9 cellular contexts compared by ENCODE assay signal in the genomic region with DNA sequence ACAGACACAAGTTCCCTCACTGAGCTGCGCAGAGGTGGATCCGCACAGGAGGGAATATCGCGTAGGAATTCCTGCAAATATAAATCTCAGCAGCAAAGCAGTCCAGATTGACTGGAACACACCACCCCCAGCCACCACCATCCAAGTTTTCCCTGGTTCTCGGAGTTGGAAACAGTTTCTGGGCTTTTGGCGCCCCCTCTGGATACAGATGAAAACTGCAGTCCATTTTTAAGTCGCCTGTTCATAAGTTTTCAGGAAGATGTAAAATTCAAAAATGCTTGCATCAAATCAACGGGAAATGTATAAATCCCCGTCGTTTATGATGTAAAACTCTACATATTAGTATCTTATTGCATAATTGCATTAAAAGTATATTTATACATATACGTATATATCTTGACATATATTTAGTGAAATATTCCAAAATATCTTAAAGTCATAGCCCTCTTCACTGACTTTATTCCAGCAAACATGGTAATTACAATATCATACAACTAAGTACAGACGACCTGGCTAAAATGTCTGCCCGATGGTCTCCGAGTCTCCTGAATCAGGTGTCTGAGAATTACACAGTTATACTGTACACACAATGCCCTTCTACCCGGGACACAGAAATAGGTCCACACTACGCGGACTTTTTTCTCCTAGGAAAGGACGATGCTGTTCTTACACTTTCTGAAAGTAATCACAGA. TPM values are rescaled to one million over a fixed set of nuclear protein-coding genes. Genes with fewer than 3 reads are reported as not detected.
A peak's percentile ranks its signal among the peaks of the same experiment; 100 is the strongest.
DNase-seq lines count a peak whose midpoint lies in the region; ATAC-seq and TF ChIP-seq lines count a peak whose summit lies in the region.
"Had no signal": no experiment of that assay in that cellular context is flagged by ENCODE, and none has a peak within 500 bp of the region (broad histone marks: within the 10 kb centered on the region; RNA-seq: fewer than 3 reads in every experiment).

No MANE protein-coding gene starts in this region.

- H3K4me1 ChIP-seq in HUES64 (ENCODE audit: insufficient read depth, low read length) (peaks cover 21% of the 10 kb centered on the region), liver (ENCODE audit: control insufficient read depth in 4 of 4, insufficient read depth in 4 of 4, low read length in 3 of 4) (peaks cover 15 to 55% (median 34%) of the 10 kb centered on the region in 4 donors), upper lobe of left lung (peaks cover 15 to 66% (median 28%) of the 10 kb centered on the region in 4 donors)

- ATAC-seq in upper lobe of left lung (ENCODE audit: low FRiP score in 2 of 2) (peak; percentile 38 to 50), HG02884 (IDR thresholded peaks at IDR 0.05; ENCODE audit: unreplicated experiment) (no peak)

- H3K27ac ChIP-seq in HUES64 (ENCODE audit: low read depth, low read length): no peak overlapping the region
- no peak overlapping the region for H3K27ac ChIP-seq in liver (ENCODE audit: low read depth in 1 of 2, low read length in 2 of 2)
- H3K27ac ChIP-seq in upper lobe of left lung: no peak overlapping the region

- WGBS in HUES64: 10% methylated on average over 14 of the region's 18 CpGs
- 6% methylated on average over 18 of the region's 18 CpGs for WGBS in liver
- WGBS in upper lobe of left lung, 2 donors: 13 to 15% methylated on average over 18 of the region's 18 CpGs

- TF ChIP-seq RAD21 in liver (IDR thresholded peaks at IDR 0.05): peak; percentile 92 to 96

- TF ChIP-seq POLR2A in upper lobe of left lung (IDR thresholded peaks at IDR 0.05): no peak

- H3K4me3 ChIP-seq in HUES64 (ENCODE audit: low read length) (peak overlapping the region; percentile 56), liver (ENCODE audit: low read depth in 1 of 3, low read length in 3 of 3) (peak overlapping the region in 2 of 3 donors; percentile 49 to 53), upper lobe of left lung (peak overlapping the region in 3 of 4 donors; percentile 21 to 35 (median 33))

- TF ChIP-seq CTCF in liver (IDR thresholded peaks at IDR 0.05; ENCODE audit: low read depth, low read length, missing input control) (peak; percentile 90), upper lobe of left lung (IDR thresholded peaks at IDR 0.05) (peak; percentile 20 to 74 (median 66))

- no peak for TF ChIP-seq EP300 in upper lobe of left lung (IDR thresholded peaks at IDR 0.05)

- no peaks in the 10 kb centered on the region for H3K36me3 ChIP-seq in HUES64 (ENCODE audit: insufficient read depth, low read length)
- H3K36me3 ChIP-seq in liver (ENCODE audit: control insufficient read depth in 4 of 4, insufficient read depth in 3 of 4, low read depth in 1 of 4, low read length in 3 of 4): no peaks in the 10 kb centered on the region
- no peaks in the 10 kb centered on the region for H3K36me3 ChIP-seq in upper lobe of left lung

- DNase-seq in NCI-H2029 treated with DMSO at 0.1 percent for 48 hours (lab: John Stamatoyannopoulos, UW) (peak; percentile 18), NCI-H2029 (lab: John Stamatoyannopoulos, UW) (no peak), RPMI8226 (peak; percentile 54), dermis microvascular lymphatic vessel endothelial cell (ENCODE audit: low read depth in 2 of 2) (peak; percentile 22 to 47), upper lobe of left lung (peak in 1 of 2 donors; percentile 62)

- H3K27me3 ChIP-seq in HUES64 (ENCODE audit: insufficient read depth, low read length) (peaks cover 91% of the 10 kb centered on the region), liver (ENCODE audit: control insufficient read depth in 4 of 4, insufficient read depth in 4 of 4, low read length in 3 of 4) (peaks cover 0 to 23% (median 8%) of the 10 kb centered on the region in 4 donors), upper lobe of left lung (peaks cover 0 to 60% (median 29%) of the 10 kb centered on the region in 4 donors)

- H3K9me3 ChIP-seq in HUES64 (ENCODE audit: insufficient read depth, low read depth, low read length) (no peaks in the 10 kb centered on the region), liver (ENCODE audit: control insufficient read depth in 4 of 4, low read length in 3 of 4) (no peaks in the 10 kb centered on the region), upper lobe of left lung (no peaks in the 10 kb centered on the region)

- H3K9ac ChIP-seq in HUES64 (ENCODE audit: low read depth, low read length) (no peak overlapping the region), liver (ENCODE audit: low read depth in 1 of 2, low read length in 2 of 2) (peak overlapping the region in 1 of 2 donors; percentile 11)

TF ChIP-seq in liver, 16 proteins besides CTCF, POLR2A, EP300 and RAD21:
- peak in 1 of 2 donors; percentile 3 for TF ChIP-seq HNF4A (conservative IDR thresholded peaks at IDR 0.05)
- TF ChIP-seq YY1 (IDR thresholded peaks at IDR 0.05): no peak
- TF ChIP-seq EGR1 (IDR thresholded peaks at IDR 0.05; ENCODE audit: low read depth in 2 of 2): no peak
- no peak for TF ChIP-seq FOXA2 (IDR thresholded peaks at IDR 0.05)
- TF ChIP-seq RXRA (IDR thresholded peaks at IDR 0.05): no peak
- TF ChIP-seq, protein P1, sequence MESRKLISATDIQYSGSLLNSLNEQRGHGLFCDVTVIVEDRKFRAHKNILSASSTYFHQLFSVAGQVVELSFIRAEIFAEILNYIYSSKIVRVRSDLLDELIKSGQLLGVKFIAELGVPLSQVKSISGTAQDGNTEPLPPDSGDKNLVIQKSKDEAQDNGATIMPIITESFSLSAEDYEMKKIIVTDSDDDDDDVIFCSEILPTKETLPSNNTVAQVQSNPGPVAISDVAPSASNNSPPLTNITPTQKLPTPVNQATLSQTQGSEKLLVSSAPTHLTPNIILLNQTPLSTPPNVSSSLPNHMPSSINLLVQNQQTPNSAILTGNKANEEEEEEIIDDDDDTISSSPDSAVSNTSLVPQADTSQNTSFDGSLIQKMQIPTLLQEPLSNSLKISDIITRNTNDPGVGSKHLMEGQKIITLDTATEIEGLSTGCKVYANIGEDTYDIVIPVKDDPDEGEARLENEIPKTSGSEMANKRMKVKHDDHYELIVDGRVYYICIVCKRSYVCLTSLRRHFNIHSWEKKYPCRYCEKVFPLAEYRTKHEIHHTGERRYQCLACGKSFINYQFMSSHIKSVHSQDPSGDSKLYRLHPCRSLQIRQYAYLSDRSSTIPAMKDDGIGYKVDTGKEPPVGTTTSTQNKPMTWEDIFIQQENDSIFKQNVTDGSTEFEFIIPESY (IDR thresholded peaks at IDR 0.05): no peak
- no peak for TF ChIP-seq NR2F2 (IDR thresholded peaks at IDR 0.05)
- TF ChIP-seq, protein P2, sequence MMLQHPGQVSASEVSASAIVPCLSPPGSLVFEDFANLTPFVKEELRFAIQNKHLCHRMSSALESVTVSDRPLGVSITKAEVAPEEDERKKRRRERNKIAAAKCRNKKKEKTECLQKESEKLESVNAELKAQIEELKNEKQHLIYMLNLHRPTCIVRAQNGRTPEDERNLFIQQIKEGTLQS (IDR thresholded peaks at IDR 0.05): no peak

RNA-seq across cellular contexts. Expression of a gene that starts 2.1 kb away (rescaled TPM):
- polyA plus RNA-seq in HUES64 (2013, experiment 1 of 2): 10.9 TPM
- polyA plus RNA-seq in HUES64 (2013, experiment 2 of 2): 18.8 TPM
- total RNA-seq in dermis microvascular lymphatic vessel endothelial cell (not detected in 2 replicates), liver (1 to 10 TPM in 1 of 2 donors, under 1 TPM in 1; 0.84 to 1.7 TPM), upper lobe of left lung (10 to 100 TPM in 1 of 6 donors, 1 to 10 TPM in 5; 3.3 to 10.7 (median 4.3) TPM)
- 1 to 10 TPM in 1 of 2 donors, under 1 TPM in 1; 0.42 to 1.1 TPM for polyA plus RNA-seq in liver
- total RNA-seq: CD4-positive, CD25-positive, alpha-beta regulatory T cell had no signal
- polyA plus RNA-seq: CD4-positive, CD25-positive, alpha-beta regulatory T cell had no signal
